In genomic region chr12:16913832-16914490, GRCh38 we compare ENCODE assay signal across 25 cellular contexts.
"Had no signal": no experiment of that assay in that cellular context is flagged by ENCODE, and none has a peak within 500 bp of the region (broad histone marks: within the 10 kb centered on the region; RNA-seq: fewer than 3 reads in every experiment).

No MANE protein-coding gene starts in this region.

- H3K36me3 Mint-ChIP-seq: immature natural killer cell; naive thymus-derived CD4-positive, alpha-beta T cell; stimulated activated naive B cell treated with anti-CD40 and anti-IgM and Interleukin-4, amounts not matched to agents 10 μg/mL and 1 μg/mL and 100 μg/mL, for 72 hours had no signal

- H3K4me1 ChIP-seq: psoas muscle, right lobe of liver, spleen, testis, tibial nerve, upper lobe of right lung, vagina had no signal

- H3K4me3 ChIP-seq: coronary artery, lung, psoas muscle, right lobe of liver, spleen, testis, tibial nerve, upper lobe of right lung, vagina had no signal

- H3K4me1 Mint-ChIP-seq: endodermal cell; immature natural killer cell; naive thymus-derived CD4-positive, alpha-beta T cell; nephron progenitor cell; stimulated activated naive B cell treated with anti-CD40 and anti-IgM and Interleukin-4, amounts not matched to agents 10 μg/mL and 1 μg/mL and 100 μg/mL, for 72 hours; stimulated activated naive CD8-positive, alpha-beta T cell treated with anti-CD3 and anti-CD28 coated beads, Interleukin-15, amount 100 ng/mL, for 72 hours had no signal

- H3K27ac ChIP-seq: coronary artery, psoas muscle, right lobe of liver, spleen, testis, tibial nerve, upper lobe of right lung, vagina had no signal

- H3K27me3 ChIP-seq: right lobe of liver, spleen, testis, tibial nerve, upper lobe of right lung, vagina had no signal

- FAIRE-seq: endothelial cell of umbilical vein had no signal

- H3K27ac Mint-ChIP-seq: endodermal cell; immature natural killer cell; naive thymus-derived CD4-positive, alpha-beta T cell; nephron progenitor cell; stimulated activated naive B cell treated with anti-CD40 and anti-IgM and Interleukin-4, amounts not matched to agents 10 μg/mL and 1 μg/mL and 100 μg/mL, for 72 hours; stimulated activated naive CD8-positive, alpha-beta T cell treated with anti-CD3 and anti-CD28 coated beads, Interleukin-15, amount 100 ng/mL, for 72 hours had no signal

- ATAC-seq: esophagus mucosa; left colon; left ventricle myocardium superior; naive thymus-derived CD4-positive, alpha-beta T cell; psoas muscle; right lobe of liver; stimulated activated naive B cell treated with anti-CD40 and anti-IgM and Interleukin-4, amounts not matched to agents 10 μg/mL and 1 μg/mL and 100 μg/mL, for 72 hours; stimulated activated naive CD8-positive, alpha-beta T cell treated with anti-CD3 and anti-CD28 coated beads, Interleukin-15, amount 100 ng/mL, for 72 hours; upper lobe of right lung had no signal

- DNase-seq: effector CD4-positive, alpha-beta T cell; endodermal cell; foreskin fibroblast; immature natural killer cell; left colon; left ventricle myocardium superior; naive thymus-derived CD4-positive, alpha-beta T cell; nephron progenitor cell; psoas muscle; retina; right lobe of liver; spleen; stimulated activated CD4-positive, alpha-beta T cell treated with anti-CD3 and anti-CD28 coated beads, Interleukin-15, amount 100 ng/mL, for 24 hours; stimulated activated CD4-positive, alpha-beta T cell treated with anti-CD3 and anti-CD28 coated beads, Interleukin-1b, Interleukin-23, amount 100 ng/mL, for 48 hours; stimulated activated CD4-positive, alpha-beta T cell treated with anti-CD3 and anti-CD28 coated beads, Interleukin-4, amount 100 ng/mL, for 4 hours; stimulated activated naive B cell treated with anti-CD40 and anti-IgM and Interleukin-4, amounts not matched to agents 10 μg/mL and 1 μg/mL and 100 μg/mL, for 72 hours; stimulated activated naive CD8-positive, alpha-beta T cell treated with anti-CD3 and anti-CD28 coated beads, Interleukin-15, amount 100 ng/mL, for 72 hours; testis; upper lobe of right lung had no signal

- H3K9me3 Mint-ChIP-seq: endodermal cell, nephron progenitor cell had no signal

- H3K27me3 Mint-ChIP-seq: naive thymus-derived CD4-positive, alpha-beta T cell; stimulated activated naive B cell treated with anti-CD40 and anti-IgM and Interleukin-4, amounts not matched to agents 10 μg/mL and 1 μg/mL and 100 μg/mL, for 72 hours; stimulated activated naive CD8-positive, alpha-beta T cell treated with anti-CD3 and anti-CD28 coated beads, Interleukin-15, amount 100 ng/mL, for 72 hours had no signal

- H3K4me3 Mint-ChIP-seq: endodermal cell; immature natural killer cell; naive thymus-derived CD4-positive, alpha-beta T cell; nephron progenitor cell; stimulated activated naive B cell treated with anti-CD40 and anti-IgM and Interleukin-4, amounts not matched to agents 10 μg/mL and 1 μg/mL and 100 μg/mL, for 72 hours; stimulated activated naive CD8-positive, alpha-beta T cell treated with anti-CD3 and anti-CD28 coated beads, Interleukin-15, amount 100 ng/mL, for 72 hours had no signal

- H3K9me3 ChIP-seq: psoas muscle, right lobe of liver, testis, upper lobe of right lung, vagina had no signal

- H3K36me3 ChIP-seq: right lobe of liver, spleen, tibial nerve, upper lobe of right lung, vagina had no signal
